1 cellular context compared by ENCODE assay signal in the genomic region with DNA sequence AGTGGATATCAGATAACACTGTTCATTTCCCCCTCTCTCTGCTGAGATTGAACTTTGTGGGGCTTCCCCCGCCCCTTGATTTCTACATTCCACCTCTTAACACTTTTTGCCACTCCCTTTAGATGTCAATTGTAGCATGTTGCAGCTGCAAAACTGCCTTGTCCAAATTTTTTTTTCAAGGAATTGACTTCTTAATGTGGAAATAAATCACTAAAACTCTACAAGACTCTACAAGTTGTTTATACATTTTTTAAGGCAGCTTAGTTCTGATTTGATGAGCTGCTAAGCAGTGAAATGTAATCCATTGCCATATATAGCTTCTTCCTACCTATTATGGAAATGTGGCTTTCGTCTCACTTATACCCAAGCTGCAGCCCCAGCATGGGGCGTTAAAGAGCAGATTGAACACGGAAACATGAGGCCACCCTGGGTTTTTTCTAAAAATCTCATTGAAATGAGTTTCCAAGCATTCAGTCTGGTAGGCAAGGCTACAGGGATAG.
TF ChIP-seq lines count a peak whose summit lies in the region.

No MANE protein-coding gene starts in this region.

TF ChIP-seq in IMR-90, 13 proteins besides CTCF, POLR2A, EP300 and RAD21 (continued from another document):
- TF ChIP-seq MAFK (IDR thresholded peaks at IDR 0.05; ENCODE audit: low read depth, low read length), result no peak
- TF ChIP-seq SMC3 (IDR thresholded peaks at IDR 0.05; ENCODE audit: low read depth, low read length), result no peak
- TF ChIP-seq MXI1 (IDR thresholded peaks at IDR 0.05; ENCODE audit: borderline replicate concordance, low read depth, low read length), result no peak
- TF ChIP-seq BHLHE40 (IDR thresholded peaks at IDR 0.05; ENCODE audit: low read depth, low read length), result no peak
- TF ChIP-seq NFE2L2 (IDR thresholded peaks at IDR 0.05; ENCODE audit: low read depth, low read length), result no peak
- TF ChIP-seq USF2 (IDR thresholded peaks at IDR 0.05; ENCODE audit: low read depth, low read length), result no peak
- no peak for TF ChIP-seq RFX5 (IDR thresholded peaks at IDR 0.05; ENCODE audit: low read depth, low read length)
- TF ChIP-seq, protein P1, sequence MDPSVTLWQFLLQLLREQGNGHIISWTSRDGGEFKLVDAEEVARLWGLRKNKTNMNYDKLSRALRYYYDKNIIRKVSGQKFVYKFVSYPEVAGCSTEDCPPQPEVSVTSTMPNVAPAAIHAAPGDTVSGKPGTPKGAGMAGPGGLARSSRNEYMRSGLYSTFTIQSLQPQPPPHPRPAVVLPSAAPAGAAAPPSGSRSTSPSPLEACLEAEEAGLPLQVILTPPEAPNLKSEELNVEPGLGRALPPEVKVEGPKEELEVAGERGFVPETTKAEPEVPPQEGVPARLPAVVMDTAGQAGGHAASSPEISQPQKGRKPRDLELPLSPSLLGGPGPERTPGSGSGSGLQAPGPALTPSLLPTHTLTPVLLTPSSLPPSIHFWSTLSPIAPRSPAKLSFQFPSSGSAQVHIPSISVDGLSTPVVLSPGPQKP (IDR thresholded peaks at IDR 0.05; ENCODE audit: borderline replicate concordance, low read depth, low read length), result no peak
- TF ChIP-seq CHD1 (IDR thresholded peaks at IDR 0.05; ENCODE audit: low read depth, low read length), result no peak
